In the genomic region with DNA sequence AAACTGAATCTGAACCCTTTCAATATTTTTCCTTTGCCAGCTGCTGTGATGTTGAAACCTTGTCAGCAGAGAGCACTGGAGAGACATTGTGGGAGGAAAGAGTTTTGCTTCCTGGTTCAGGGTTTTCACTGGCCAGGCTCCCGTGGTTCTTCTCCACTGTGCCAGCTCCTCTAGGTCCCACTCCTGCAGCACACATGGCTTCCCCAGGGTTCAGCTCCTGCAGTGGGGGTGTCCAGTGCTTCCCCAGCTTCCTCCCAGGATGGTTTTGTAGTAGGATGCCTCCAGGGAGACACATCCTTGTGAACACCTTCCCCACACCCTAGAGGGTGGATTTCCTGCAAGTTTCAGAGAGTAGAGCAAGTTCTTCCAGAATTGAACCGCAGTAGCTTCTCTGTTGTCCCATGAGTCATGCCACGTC, we compare ENCODE assay signal across 8 cellular contexts. TPM values are rescaled to one million over a fixed set of nuclear protein-coding genes. Genes with fewer than 3 reads are reported as not detected.
DNase-seq lines count a peak whose midpoint lies in the region; ATAC-seq, FAIRE-seq and TF ChIP-seq lines count a peak whose summit lies in the region.

No MANE protein-coding gene starts in this region.

- ATAC-seq in A549 = peak; percentile 95 to 99

- peak overlapping the region; percentile 79 to 86 for H3K27ac ChIP-seq in A549
- peak overlapping the region; percentile 49 for H3K27ac ChIP-seq in epithelial cell of prostate

- peaks cover 11% of the 10 kb centered on the region for H3K4me1 ChIP-seq in A549

- H3K9me3 ChIP-seq in A549 = no peaks in the 10 kb centered on the region; the same call in 2 of the 3 replicates

- TF ChIP-seq RAD21 in A549 (conservative IDR thresholded peaks at IDR 0.05 in 1 of 2, IDR thresholded peaks at IDR 0.05 in 1 of 2) = peak; percentile 92 to 95

- peak overlapping the region; percentile 68 for H3K4me2 ChIP-seq in A549

- no peak for FAIRE-seq in A549 (lab: Jason Lieb, UNC)

- in situ Hi-C loops in GM13977 (cut with MboI; ENCODE audit: low pct_unique_long_range_greater_than_20kb, low sequenced_read_pairs, unreplicated experiment) = no loop called here

- TF ChIP-seq CTCF in A549 (IDR thresholded peaks at IDR 0.05) = peak; percentile 79
- no peak for TF ChIP-seq CTCF in GM13977 (IDR thresholded peaks at IDR 0.05; ENCODE audit: extremely low read depth, insufficient read depth, missing control alignments)

- no peak for TF ChIP-seq POLR2A in A549 (IDR thresholded peaks at IDR 0.05; ENCODE audit: low read length)

- TF ChIP-seq EP300 in A549 (IDR thresholded peaks at IDR 0.05) = no peak

- 4% methylated on average over 3 of the region's 3 CpGs for WGBS in A549 (ENCODE audit: missing lambda C conversion rate)

- DNase-seq in A549 (ENCODE audit: low read depth in 1 of 2, low spot score in 1 of 2) (peak; percentile 46 to 71), GM13977 (ENCODE audit: low spot score) (peak; percentile 7), NCI-H774 (lab: John Stamatoyannopoulos, UW) (peak; percentile 17), epithelial cell of prostate (ENCODE audit: low read depth, low spot score) (peak; percentile 58), pons (ENCODE audit: low spot score) (peak; percentile 26), NCI-H187 treated with DMSO at 0.1 percent for 48 hours (lab: John Stamatoyannopoulos, UW) (no peak)
- no peak for DNase-seq in activated CD4-positive, alpha-beta T cell treated with anti-CD3 and anti-CD28 coated beads for 48 hours
- no peak for DNase-seq in effector CD4-positive, alpha-beta T cell

- POLR2A ChIA-PET in A549 (lab: Yijun Ruan, JAX) = interaction anchor here (0.6 to 1.2 kb wide), 4 partner anchors 272 to 371 kb away, joined by 3 to 10 read pairs (median 3); no protein-coding TSS in a partner anchor

- no peak overlapping the region for H3K4me3 ChIP-seq in A549

- CTCF ChIA-PET in A549 (lab: Yijun Ruan, JAX) = interaction anchor here (0.6 to 2.5 kb wide), 25 partner anchors 8 to 700 kb away, joined by 3 to 16 read pairs (median 3); partner anchors contain the start of gene LIMS1

TF ChIP-seq in A549, 52 proteins besides CTCF, POLR2A, EP300 and RAD21:
- TF ChIP-seq, protein P1, sequence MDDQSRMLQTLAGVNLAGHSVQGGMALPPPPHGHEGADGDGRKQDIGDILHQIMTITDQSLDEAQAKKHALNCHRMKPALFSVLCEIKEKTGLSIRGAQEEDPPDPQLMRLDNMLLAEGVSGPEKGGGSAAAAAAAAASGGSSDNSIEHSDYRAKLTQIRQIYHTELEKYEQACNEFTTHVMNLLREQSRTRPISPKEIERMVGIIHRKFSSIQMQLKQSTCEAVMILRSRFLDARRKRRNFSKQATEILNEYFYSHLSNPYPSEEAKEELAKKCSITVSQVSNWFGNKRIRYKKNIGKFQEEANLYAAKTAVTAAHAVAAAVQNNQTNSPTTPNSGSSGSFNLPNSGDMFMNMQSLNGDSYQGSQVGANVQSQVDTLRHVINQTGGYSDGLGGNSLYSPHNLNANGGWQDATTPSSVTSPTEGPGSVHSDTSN (IDR thresholded peaks at IDR 0.05) = no peak
- TF ChIP-seq NR3C1 (IDR thresholded peaks at IDR 0.05) = no peak
- 0 out of 5 replicates have a peak, but pooled peaks of 1 of the 2 experiments have one; percentile 31 for TF ChIP-seq JUN (IDR thresholded peaks at IDR 0.05)
- TF ChIP-seq SMC3 (IDR thresholded peaks at IDR 0.05) = peak; percentile 92
- no peak for TF ChIP-seq BHLHE40 (IDR thresholded peaks at IDR 0.05; ENCODE audit: low read depth, low read length)
- no peak for TF ChIP-seq CHD2 (IDR thresholded peaks at IDR 0.05; ENCODE audit: low read length, partially characterized antibody)
- TF ChIP-seq, protein P2, sequence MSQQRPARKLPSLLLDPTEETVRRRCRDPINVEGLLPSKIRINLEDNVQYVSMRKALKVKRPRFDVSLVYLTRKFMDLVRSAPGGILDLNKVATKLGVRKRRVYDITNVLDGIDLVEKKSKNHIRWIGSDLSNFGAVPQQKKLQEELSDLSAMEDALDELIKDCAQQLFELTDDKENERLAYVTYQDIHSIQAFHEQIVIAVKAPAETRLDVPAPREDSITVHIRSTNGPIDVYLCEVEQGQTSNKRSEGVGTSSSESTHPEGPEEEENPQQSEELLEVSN (IDR thresholded peaks at IDR 0.05; ENCODE audit: borderline replicate concordance, low read depth) = no peak
- peak in 1 of 2 experiments; percentile 41; a peak in 1 of 4 replicates for TF ChIP-seq CEBPB (IDR thresholded peaks at IDR 0.05)
- no peak for TF ChIP-seq MAFK (IDR thresholded peaks at IDR 0.05; ENCODE audit: partially characterized antibody)

RNA-seq across cellular contexts. Expression of gene SULT1C3, which starts 24.0 kb away (rescaled TPM):
- polyA plus RNA-seq in A549 (2011; rRNA removed) (not detected in 2 replicates), A549 (2017; fragmentation: RNase III; extraction: RNeasy Plus Mini Kit Qiagen cat#74134 plus additional on column Dnase treatment) (not detected in 3 replicates)
- polyA plus RNA-seq in A549 (2012; cell fraction: cytosol; rRNA removed) = not detected in 2 replicates
- polyA plus RNA-seq in A549 (2012; cell fraction: nucleus; rRNA removed) = not detected in 2 replicates
- not detected in 2 replicates for polyA minus RNA-seq in A549 (2011; rRNA and poly(A)+ RNA removed)

Comparison
In these comparisons a context has a peak if more than half of its experiments do, and no peak if none do; other contexts are left out.
1. DNase-seq: peak in A549 (2 of 2), GM13977 (single experiment), NCI-H774 (single experiment), epithelial cell of prostate (single experiment) and pons (single experiment); none in activated CD4-positive, alpha-beta T cell treated with anti-CD3 and anti-CD28 coated beads for 48 hours (single experiment), NCI-H187 treated with DMSO at 0.1 percent for 48 hours (single experiment) and effector CD4-positive, alpha-beta T cell (single experiment).